In genomic region chr20:5024103-5024502, GRCh38 we compare ENCODE assay signal across 33 cellular contexts. TPM values are rescaled to one million over a fixed set of nuclear protein-coding genes. Genes with fewer than 3 reads are reported as not detected.
DNase-seq lines count a peak whose midpoint lies in the region; ATAC-seq and TF ChIP-seq lines count a peak whose summit lies in the region.
"Had no signal": no experiment of that assay in that cellular context is flagged by ENCODE, and none has a peak within 500 bp of the region (broad histone marks: within the 10 kb centered on the region; RNA-seq: fewer than 3 reads in every experiment).

No MANE protein-coding gene starts in this region.

- peak; percentile 78 for DNase-seq in HCEC 1CT
- peak; percentile 9 for DNase-seq in OCI-M1 (lab: John Stamatoyannopoulos, UW)
- DNase-seq in cardiac fibroblast (ENCODE audit: low read depth in 2 of 2): peak; percentile 22 to 27
- peak; percentile 73 for DNase-seq in osteoblast (ENCODE audit: insufficient read length, low spot score, missing footprints)
- DNase-seq in GM23338 (ENCODE audit: low spot score): no peak
- no peak for DNase-seq in CD1c-positive myeloid dendritic cell (ENCODE audit: extremely low spot score)
- no peak for DNase-seq in activated naive CD4-positive, alpha-beta T cell treated with Interleukin-2 at 50 U/mL for 16 hours
- DNase-seq: activated CD4-positive, alpha-beta T cell treated with anti-CD3 and anti-CD28 coated beads for 1 hour; activated CD8-positive, alpha-beta memory T cell treated with anti-CD3 and anti-CD28 coated beads, Interleukin-2, amount 50 U/mL, for 48 hours; activated CD8-positive, alpha-beta T cell treated with anti-CD3 and anti-CD28 coated beads for 36 hours; activated naive CD4-positive, alpha-beta T cell treated with anti-CD3 and anti-CD28 coated beads, Interleukin-2, amount 10 ng/mL, durations not matched to agents 7 days and 5 days; amygdala; BE2C; cortex of kidney; erythroblast; foreskin melanocyte; heart right ventricle; kidney; left ventricle myocardium superior; mesendoderm; NCI-H1417; NCI-H2029; NCI-H226; NCI-H526 treated with DMSO at 0.1 percent for 48 hours; NK-92 treated with Interleukin-12 subunit alpha and Interleukin-12 subunit beta, amount 100 ng/mL, for 24 hours; SHP77 treated with DMSO at 0.1 percent for 48 hours; stimulated activated naive CD8-positive, alpha-beta T cell treated with anti-CD3 and anti-CD28 coated beads, Interleukin-15, amount 100 ng/mL, for 72 hours; thyroid gland had no signal

- no peak overlapping the region for H3K4me3 Mint-ChIP-seq in GM23338
- H3K4me3 Mint-ChIP-seq: activated CD8-positive, alpha-beta T cell treated with anti-CD3 and anti-CD28 coated beads for 36 hours; activated naive CD4-positive, alpha-beta T cell treated with anti-CD3 and anti-CD28 coated beads, Interleukin-2, amount 10 ng/mL, durations not matched to agents 7 days and 5 days; neural progenitor cell; stimulated activated naive CD8-positive, alpha-beta T cell treated with anti-CD3 and anti-CD28 coated beads, Interleukin-15, amount 100 ng/mL, for 72 hours had no signal

- H3K9me3 Mint-ChIP-seq in GM23338: peaks cover 7% of the 10 kb centered on the region
- H3K9me3 Mint-ChIP-seq: activated CD8-positive, alpha-beta T cell treated with anti-CD3 and anti-CD28 coated beads for 36 hours; activated naive CD4-positive, alpha-beta T cell treated with anti-CD3 and anti-CD28 coated beads, Interleukin-2, amount 10 ng/mL, durations not matched to agents 7 days and 5 days; stimulated activated naive CD8-positive, alpha-beta T cell treated with anti-CD3 and anti-CD28 coated beads, Interleukin-15, amount 100 ng/mL, for 72 hours had no signal

- no peaks in the 10 kb centered on the region for H3K4me1 Mint-ChIP-seq in GM23338
- H3K4me1 Mint-ChIP-seq: activated naive CD4-positive, alpha-beta T cell treated with anti-CD3 and anti-CD28 coated beads, Interleukin-2, amount 10 ng/mL, durations not matched to agents 7 days and 5 days; stimulated activated naive CD8-positive, alpha-beta T cell treated with anti-CD3 and anti-CD28 coated beads, Interleukin-15, amount 100 ng/mL, for 72 hours had no signal

- H3K27ac ChIP-seq in osteoblast (ENCODE audit: low read depth, low read length): no peak overlapping the region
- no peak overlapping the region for H3K27ac ChIP-seq in GM23338 (ENCODE audit: low read depth)
- H3K27ac ChIP-seq: neural progenitor cell, parathyroid adenoma, thyroid gland, vagina had no signal

- H3K4me3 ChIP-seq in cardiac fibroblast (replicated peaks in 1 of 2; ENCODE audit: low read depth in 2 of 2, low read length in 2 of 2): no peak overlapping the region
- H3K4me3 ChIP-seq in osteoblast (ENCODE audit: insufficient read depth, low read length): no peak overlapping the region
- H3K4me3 ChIP-seq in GM23338: no peak overlapping the region
- H3K4me3 ChIP-seq: heart right ventricle, neural progenitor cell, thyroid gland, vagina had no signal

- no peaks in the 10 kb centered on the region for H3F3A ChIP-seq in GM23338 (replicated peaks; ENCODE audit: low read depth)

- H3K27me3 ChIP-seq in osteoblast (ENCODE audit: insufficient read depth, low read length) (no peaks in the 10 kb centered on the region), GM23338 (ENCODE audit: insufficient read depth) (no peaks in the 10 kb centered on the region)
- H3K27me3 ChIP-seq: BE2C, heart right ventricle, neural progenitor cell, thyroid gland, vagina had no signal

- H3K36me3 ChIP-seq in osteoblast (ENCODE audit: insufficient read depth, low read length) (no peaks in the 10 kb centered on the region), GM23338 (ENCODE audit: insufficient read depth) (no peaks in the 10 kb centered on the region)
- H3K36me3 ChIP-seq: BE2C, heart right ventricle, neural progenitor cell, thyroid gland, vagina had no signal

- H3K4me2 ChIP-seq in osteoblast (ENCODE audit: insufficient read depth, low read length) (no peak overlapping the region), GM23338 (no peak overlapping the region)
- H3K4me2 ChIP-seq: neural progenitor cell had no signal

- H3K9me2 ChIP-seq in GM23338 (ENCODE audit: insufficient read depth): no peaks in the 10 kb centered on the region

- no peak for ATAC-seq in GM23338
- ATAC-seq in HG02759 (IDR thresholded peaks at IDR 0.05; ENCODE audit: unreplicated experiment): no peak
- ATAC-seq: activated CD8-positive, alpha-beta T cell treated with anti-CD3 and anti-CD28 coated beads for 36 hours; HCT116; heart right ventricle; left ventricle myocardium superior; stimulated activated naive CD8-positive, alpha-beta T cell treated with anti-CD3 and anti-CD28 coated beads, Interleukin-15, amount 100 ng/mL, for 72 hours had no signal

- H3K79me2 ChIP-seq in osteoblast (ENCODE audit: insufficient read depth, low read length): no peaks in the 10 kb centered on the region
- no peaks in the 10 kb centered on the region for H3K79me2 ChIP-seq in GM23338 (replicated peaks; ENCODE audit: insufficient read depth)
- H3K79me2 ChIP-seq: parathyroid adenoma had no signal

- no peak for TF ChIP-seq CTCF in cardiac fibroblast (IDR thresholded peaks at IDR 0.05; ENCODE audit: low read depth, low read length)
- TF ChIP-seq CTCF in osteoblast (IDR thresholded peaks at IDR 0.05; ENCODE audit: extremely low read depth, low read depth, low read length): no peak
- TF ChIP-seq CTCF in GM23338 (conservative IDR thresholded peaks at IDR 0.05; ENCODE audit: low read depth in 2 of 2): no peak

- H3K9me3 ChIP-seq in osteoblast (ENCODE audit: low read depth, low read length): no peaks in the 10 kb centered on the region
- H3K9me3 ChIP-seq: BE2C, heart right ventricle, thyroid gland, vagina had no signal

- H3K36me3 Mint-ChIP-seq in GM23338 (ENCODE audit: low read depth): peaks cover 3% of the 10 kb centered on the region; the same call in 2 of the 3 replicates
- H3K36me3 Mint-ChIP-seq: activated naive CD4-positive, alpha-beta T cell treated with anti-CD3 and anti-CD28 coated beads, Interleukin-2, amount 10 ng/mL, durations not matched to agents 7 days and 5 days; neural progenitor cell had no signal

- H3K4me1 ChIP-seq in osteoblast (ENCODE audit: insufficient read depth, low read length): peaks cover 9% of the 10 kb centered on the region
- no peaks in the 10 kb centered on the region for H3K4me1 ChIP-seq in GM23338 (ENCODE audit: insufficient read depth)
- H3K4me1 ChIP-seq: BE2C, parathyroid adenoma, thyroid gland, vagina had no signal

- H3K27ac Mint-ChIP-seq in GM23338: no peak overlapping the region
- H3K27ac Mint-ChIP-seq: activated CD8-positive, alpha-beta T cell treated with anti-CD3 and anti-CD28 coated beads for 36 hours; activated naive CD4-positive, alpha-beta T cell treated with anti-CD3 and anti-CD28 coated beads, Interleukin-2, amount 10 ng/mL, durations not matched to agents 7 days and 5 days; neural progenitor cell; stimulated activated naive CD8-positive, alpha-beta T cell treated with anti-CD3 and anti-CD28 coated beads, Interleukin-15, amount 100 ng/mL, for 72 hours had no signal

- H4K20me1 ChIP-seq in osteoblast (ENCODE audit: insufficient read depth, low read length): no peaks in the 10 kb centered on the region
- no peaks in the 10 kb centered on the region for H4K20me1 ChIP-seq in GM23338 (replicated peaks; ENCODE audit: insufficient read depth)

- H3K27me3 Mint-ChIP-seq in GM23338 (ENCODE audit: insufficient read depth, low read depth, poor library complexity): no peaks in the 10 kb centered on the region
- H3K27me3 Mint-ChIP-seq: activated CD8-positive, alpha-beta T cell treated with anti-CD3 and anti-CD28 coated beads for 36 hours; activated naive CD4-positive, alpha-beta T cell treated with anti-CD3 and anti-CD28 coated beads, Interleukin-2, amount 10 ng/mL, durations not matched to agents 7 days and 5 days; stimulated activated naive CD8-positive, alpha-beta T cell treated with anti-CD3 and anti-CD28 coated beads, Interleukin-15, amount 100 ng/mL, for 72 hours had no signal

- no peak overlapping the region for H2AFZ ChIP-seq in osteoblast (ENCODE audit: low read length)
- H2AFZ ChIP-seq in GM23338: no peak overlapping the region
- H2AFZ ChIP-seq: neural progenitor cell, parathyroid adenoma had no signal

TF ChIP-seq in GM23338, 12 proteins besides CTCF, POLR2A, EP300 and RAD21 (continues in another document):
- no peak for TF ChIP-seq NANOG (IDR thresholded peaks at IDR 0.05; ENCODE audit: borderline replicate concordance)
- TF ChIP-seq CREB1 (CRISPR knock-in tag; IDR thresholded peaks at IDR 0.05; ENCODE audit: low read depth): no peak
- no peak for TF ChIP-seq POLR2AphosphoS5 (IDR thresholded peaks at IDR 0.05; ENCODE audit: low read depth)
- no peak for TF ChIP-seq REST (IDR thresholded peaks at IDR 0.05; ENCODE audit: unreplicated experiment)
- TF ChIP-seq EZH2 (IDR thresholded peaks at IDR 0.05; ENCODE audit: low read depth, unreplicated experiment): no peak

RNA-seq across cellular contexts. Expression of gene SLC23A2, which starts 22.8 kb away (rescaled TPM):
- total RNA-seq in osteoblast: 17.7 and 20.6 TPM in 2 replicates
- 13.6 and 20.2 TPM in 2 replicates for total RNA-seq in GM23338 (2014; rRNA removed; shearing (Covaris generic))
- polyA plus RNA-seq in GM23338 (2016; fragmentation: Nextera tagmentation; extraction: Ambion mirVana): 3.8 and 4.4 TPM in 2 replicates

Comparison
In these comparisons a context has a peak if more than half of its experiments do, and no peak if none do; other contexts are left out.
1. DNase-seq: peak in HCEC 1CT (single experiment), OCI-M1 (single experiment), cardiac fibroblast (2 of 2) and osteoblast (single experiment); none in GM23338 (single experiment), CD1c-positive myeloid dendritic cell (single experiment) and activated naive CD4-positive, alpha-beta T cell treated with Interleukin-2 at 50 U/mL for 16 hours (single experiment).